ENCODE assay signal across 1 cellular context in genomic region chr5:140341591-140341990, GRCh38.
TF ChIP-seq lines count a peak whose summit lies in the region.

No MANE protein-coding gene starts in this region.

TF ChIP-seq in WTC11, 78 proteins besides CTCF, POLR2A, EP300 and RAD21 (continued from another document):
- TF ChIP-seq FOXP4 (CRISPR knock-in tag; IDR thresholded peaks at IDR 0.05), result no peak
- no peak for TF ChIP-seq ZNF671 (CRISPR knock-in tag; IDR thresholded peaks at IDR 0.05)
